ENCODE assay signal across 28 cellular contexts in genomic region chr12:104122298-104122697, GRCh38.
"Had no signal": no experiment of that assay in that cellular context is flagged by ENCODE, and none has a peak within 500 bp of the region (broad histone marks: within the 10 kb centered on the region; RNA-seq: fewer than 3 reads in every experiment).

No MANE protein-coding gene starts in this region.

- H3K4me1 Mint-ChIP-seq: activated CD4-positive, alpha-beta T cell treated with anti-CD3 and anti-CD28 coated beads, Interleukin-2, amount 10 ng/mL, durations not matched to agents 24 days and 14 days; activated T-helper 17 cell treated with anti-CD3 and anti-CD28 coated beads, Interleukin-2, amount 50 U/mL, for 72 hours had no signal

- H3K27me3 Mint-ChIP-seq: activated CD4-positive, alpha-beta T cell treated with anti-CD3 and anti-CD28 coated beads, Interleukin-2, amount 10 ng/mL, durations not matched to agents 24 days and 14 days; activated CD8-positive, alpha-beta T cell treated with anti-CD3 and anti-CD28 coated beads for 36 hours; activated naive CD8-positive, alpha-beta T cell treated with anti-CD3 and anti-CD28 coated beads for 36 hours; activated T-helper 17 cell treated with anti-CD3 and anti-CD28 coated beads, Interleukin-2, amount 50 U/mL, for 72 hours had no signal

- DNase-seq: activated CD4-positive, alpha-beta T cell treated with anti-CD3 and anti-CD28 coated beads, Interleukin-2, amount 10 ng/mL, durations not matched to agents 24 days and 14 days; activated CD4-positive, alpha-beta T cell treated with anti-CD3 and anti-CD28 coated beads, Interleukin-2, amount 50 U/mL, for 4 hours; activated CD8-positive, alpha-beta T cell treated with anti-CD3 and anti-CD28 coated beads for 36 hours; activated effector memory CD4-positive, alpha-beta T cell treated with anti-CD3 and anti-CD28 coated beads, Interleukin-2, amount 50 U/mL, for 16 hours; activated naive CD4-positive, alpha-beta T cell; activated naive CD4-positive, alpha-beta T cell treated with anti-CD3 and anti-CD28 coated beads, Interleukin-2, amount 50 U/mL, for 16 hours; activated naive CD8-positive, alpha-beta T cell treated with anti-CD3 and anti-CD28 coated beads for 36 hours; activated T-cell treated with anti-CD3 and anti-CD28 coated beads, Interleukin-2, amount 50 U/mL, for 1 hour; activated T-cell treated with anti-CD3 and anti-CD28 coated beads, Interleukin-2, amount 50 U/mL, for 72 hours; amniotic stem cell; aorta; MM.1S; MV-4-11; NCI-H1092; NCI-H1436 treated with DMSO at 0.1 percent for 48 hours; NCI-H1694 treated with DMSO at 0.1 percent for 48 hours; NCI-H2029; NCI-H345; NCI-H524 treated with DMSO at 0.1 percent for 48 hours; NK-92 treated with Interleukin-12 subunit alpha and Interleukin-12 subunit beta, amount 100 ng/mL, for 24 hours; RPMI8226; SHP77 treated with DMSO at 0.1 percent for 48 hours; T-helper 1 cell; T-helper 2 cell; T-helper 9 cell had no signal

- H3K9me3 Mint-ChIP-seq: activated CD4-positive, alpha-beta T cell treated with anti-CD3 and anti-CD28 coated beads, Interleukin-2, amount 10 ng/mL, durations not matched to agents 24 days and 14 days; activated CD8-positive, alpha-beta T cell treated with anti-CD3 and anti-CD28 coated beads for 36 hours; activated naive CD8-positive, alpha-beta T cell treated with anti-CD3 and anti-CD28 coated beads for 36 hours; activated T-cell treated with anti-CD3 and anti-CD28 coated beads, Interleukin-2, amount 50 U/mL, for 72 hours; activated T-helper 17 cell treated with anti-CD3 and anti-CD28 coated beads, Interleukin-2, amount 50 U/mL, for 72 hours had no signal

- H3K27ac Mint-ChIP-seq: activated CD4-positive, alpha-beta T cell treated with anti-CD3 and anti-CD28 coated beads, Interleukin-2, amount 10 ng/mL, durations not matched to agents 24 days and 14 days; activated CD8-positive, alpha-beta T cell treated with anti-CD3 and anti-CD28 coated beads for 36 hours; activated naive CD8-positive, alpha-beta T cell treated with anti-CD3 and anti-CD28 coated beads for 36 hours; activated T-cell treated with anti-CD3 and anti-CD28 coated beads, Interleukin-2, amount 50 U/mL, for 72 hours; activated T-helper 17 cell treated with anti-CD3 and anti-CD28 coated beads, Interleukin-2, amount 50 U/mL, for 72 hours had no signal

- H3K4me3 Mint-ChIP-seq: activated CD4-positive, alpha-beta T cell treated with anti-CD3 and anti-CD28 coated beads, Interleukin-2, amount 10 ng/mL, durations not matched to agents 24 days and 14 days; activated CD8-positive, alpha-beta T cell treated with anti-CD3 and anti-CD28 coated beads for 36 hours; activated naive CD8-positive, alpha-beta T cell treated with anti-CD3 and anti-CD28 coated beads for 36 hours; activated T-cell treated with anti-CD3 and anti-CD28 coated beads, Interleukin-2, amount 50 U/mL, for 72 hours; activated T-helper 17 cell treated with anti-CD3 and anti-CD28 coated beads, Interleukin-2, amount 50 U/mL, for 72 hours had no signal

- ATAC-seq: activated CD8-positive, alpha-beta T cell treated with anti-CD3 and anti-CD28 coated beads for 36 hours; activated T-cell treated with anti-CD3 and anti-CD28 coated beads, Interleukin-2, amount 50 U/mL, for 72 hours; activated T-helper 17 cell treated with anti-CD3 and anti-CD28 coated beads, Interleukin-2, amount 50 U/mL, for 72 hours; Panc1; SK-N-SH treated with all-trans-retinoic acid at 6 μM for 48 hours had no signal
